8 cellular contexts compared by ENCODE assay signal in the genomic region with DNA sequence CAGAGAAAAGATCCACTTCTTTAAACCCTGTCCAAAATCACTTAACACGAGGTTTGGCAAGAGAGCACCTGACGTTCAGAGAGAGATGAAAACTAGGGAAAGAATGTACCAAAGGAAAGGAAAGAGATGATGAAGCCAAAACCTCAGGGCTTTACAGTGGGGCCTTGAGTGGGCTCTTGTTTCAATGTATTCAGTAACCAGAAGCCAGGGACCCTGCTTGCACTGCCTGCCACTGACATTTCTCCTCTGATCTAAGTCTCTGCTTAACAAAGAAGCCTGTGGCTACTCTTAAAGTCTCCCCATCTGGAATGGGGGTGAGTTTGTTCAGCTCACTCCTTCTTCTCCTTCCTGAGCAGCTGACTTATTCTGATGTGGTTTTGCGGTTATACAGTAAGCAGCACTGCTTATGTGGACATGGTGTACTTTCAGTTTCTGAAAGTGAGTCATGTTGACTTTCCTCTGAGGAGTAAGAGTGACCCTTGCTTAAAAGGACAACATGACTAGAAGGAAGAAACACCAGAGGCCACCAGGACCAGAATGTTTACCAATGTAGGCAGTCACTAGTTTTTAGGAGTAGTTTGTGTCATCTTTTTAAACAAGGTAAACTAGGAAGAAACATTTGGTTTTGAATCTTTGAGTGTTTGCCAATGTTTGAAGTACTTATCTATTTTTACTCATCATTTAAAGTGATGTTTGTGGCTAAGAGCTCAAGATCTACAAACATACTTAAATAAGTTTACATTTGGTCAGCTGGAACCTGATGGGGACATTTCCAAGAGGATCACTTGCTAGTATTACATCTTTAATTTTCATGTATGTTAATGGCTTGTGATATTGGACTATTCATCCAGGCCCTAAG.
DNase-seq lines count a peak whose midpoint lies in the region; ATAC-seq and TF ChIP-seq lines count a peak whose summit lies in the region.

No MANE protein-coding gene starts in this region.

- intact Hi-C loops in transverse colon (cut with DNase I; ENCODE audit: low total_unique reads), result loop anchor here (10.0 kb wide), 1 partner anchor 458 kb away; a partner anchor contains a TSS

- peaks cover 3% of the 10 kb centered on the region for H3K4me1 Mint-ChIP-seq in mesothelial cell of epicardium

- no peaks in the 10 kb centered on the region for H3K36me3 ChIP-seq in transverse colon

- no peak for TF ChIP-seq POLR2A in transverse colon (IDR thresholded peaks at IDR 0.05)

- H3K27me3 ChIP-seq in AG04450 (ENCODE audit: control insufficient read depth, insufficient read depth, low read length), result peaks cover 2% of the 10 kb centered on the region
- no peaks in the 10 kb centered on the region for H3K27me3 ChIP-seq in transverse colon

- peak overlapping the region; percentile 86 for H3K27ac ChIP-seq in AG04450 (ENCODE audit: low read depth, low read length)
- H3K27ac ChIP-seq in transverse colon, result peak overlapping the region; percentile 52 to 75 (median 58)

- ATAC-seq in GM18508 (IDR thresholded peaks at IDR 0.05; ENCODE audit: insufficient read depth, unreplicated experiment), result peak; percentile 82
- peak; percentile 82 for ATAC-seq in HG02938 (IDR thresholded peaks at IDR 0.05; ENCODE audit: unreplicated experiment)

- peak; percentile 94 for DNase-seq in AG04450 (ENCODE audit: low read depth, low spot score)
- peak; percentile 98 for DNase-seq in NOMO-1 treated with DMSO at 0.1 percent for 48 hours (lab: John Stamatoyannopoulos, UW; ENCODE audit: unreplicated experiment)
- peak; percentile 85 for DNase-seq in amniotic stem cell (lab: John Stamatoyannopoulos, UW)
- peak; percentile 89 for DNase-seq in kidney glomerular epithelial cell (lab: John Stamatoyannopoulos, UW)
- DNase-seq in transverse colon, result no peak
- no peak for DNase-seq in mesothelial cell of epicardium (ENCODE audit: low spot score in 2 of 2, unreplicated experiment in 2 of 2)

- H3K4me3 ChIP-seq in AG04450 (ENCODE audit: low read depth, low read length), result no peak overlapping the region
- no peak overlapping the region for H3K4me3 ChIP-seq in transverse colon

- WGBS in transverse colon (ENCODE audit: low coverage in 1 of 2), 2 donors, result 39 to 45% methylated on average over 3 of the region's 3 CpGs

- H3K27ac Mint-ChIP-seq in mesothelial cell of epicardium, result no peak overlapping the region

- POLR2A ChIA-PET in AG04450 (lab: Yijun Ruan, JAX), result interaction anchor here (0.5 to 1.2 kb wide), 4 partner anchors 78 to 584 kb away, joined by 3 to 4 read pairs (median 3); no protein-coding TSS in a partner anchor

- H3K9me3 ChIP-seq in AG04450 (ENCODE audit: control insufficient read depth, insufficient read depth, low read length), result peaks cover 7% of the 10 kb centered on the region
- H3K9me3 ChIP-seq in transverse colon, result no peaks in the 10 kb centered on the region

- no peaks in the 10 kb centered on the region for H3K9me3 Mint-ChIP-seq in mesothelial cell of epicardium

- no peak overlapping the region for H3K4me3 Mint-ChIP-seq in mesothelial cell of epicardium

- CTCF ChIA-PET in AG04450 (lab: Charles Lee), result interaction anchor here (0.6 to 6.6 kb wide), 10 partner anchors 15 to 727 kb away, joined by 3 to 205 read pairs (median 13); a partner anchor contains a TSS

- TF ChIP-seq EP300 in transverse colon (IDR thresholded peaks at IDR 0.05; ENCODE audit: low read depth), result peak; percentile 64

- TF ChIP-seq CTCF in AG04450 (IDR thresholded peaks at IDR 0.05; ENCODE audit: low read depth, low read length), result no peak
- TF ChIP-seq CTCF in transverse colon (IDR thresholded peaks at IDR 0.05), result no peak
- TF ChIP-seq CTCF in mesothelial cell of epicardium (IDR thresholded peaks at IDR 0.05; ENCODE audit: unreplicated experiment), result no peak

- in situ Hi-C loops in transverse colon (cut with MboI; ENCODE audit: low pct_ligation_motif_present in 1 of 4, low pct_unique_long_range_greater_than_20kb in 1 of 4, low sequenced_read_pairs in 3 of 4), result loop anchor here (5.0 to 25.0 kb wide), 6 partner anchors 456 to 1066 kb away; a partner anchor contains a TSS

- H3K36me3 Mint-ChIP-seq in mesothelial cell of epicardium, result no peaks in the 10 kb centered on the region

- H3K4me1 ChIP-seq in transverse colon, result peaks cover 0 to 24% (median 12%) of the 10 kb centered on the region in 4 donors

- no peaks in the 10 kb centered on the region for H3K27me3 Mint-ChIP-seq in mesothelial cell of epicardium (ENCODE audit: low read depth)

Comparison
In these comparisons a context has a peak if more than half of its experiments do, and no peak if none do; other contexts are left out.
1. DNase-seq: peak in AG04450 (single experiment), NOMO-1 treated with DMSO at 0.1 percent for 48 hours (single experiment), amniotic stem cell (single experiment) and kidney glomerular epithelial cell (single experiment); none in transverse colon (single experiment) and mesothelial cell of epicardium (0 of 2).